11 cellular contexts compared by ENCODE assay signal in genomic region chr6:37643851-37644672, GRCh38. TPM values are rescaled to one million over a fixed set of nuclear protein-coding genes. Genes with fewer than 3 reads are reported as not detected.
DNase-seq lines count a peak whose midpoint lies in the region; ATAC-seq and TF ChIP-seq lines count a peak whose summit lies in the region.
"Had no signal": no experiment of that assay in that cellular context is flagged by ENCODE, and none has a peak within 500 bp of the region (broad histone marks: within the 10 kb centered on the region; RNA-seq: fewer than 3 reads in every experiment).

No MANE protein-coding gene starts in this region.

- intact Hi-C loops in left ventricle myocardium superior (cut with micrococcal nuclease), result no loop called here
- intact Hi-C loops in cardiac septum (cut with DNase I), result no loop called here

- no peak overlapping the region for H2AFZ ChIP-seq in neuronal stem cell (ENCODE audit: low read length)

- H3K27ac ChIP-seq in neuronal stem cell (replicated peaks; ENCODE audit: low read length), result no peak overlapping the region
- H3K27ac ChIP-seq: thoracic aorta had no signal

- peaks cover 0 to 15% (median under 1%) of the 10 kb centered on the region in 3 experiments for H3K27me3 ChIP-seq in neuronal stem cell (ENCODE audit: control insufficient read depth in 3 of 3, insufficient read depth in 3 of 3, low read depth in 1 of 3, low read length in 3 of 3)

- no peak overlapping the region for H2BK120ac ChIP-seq in neuronal stem cell (ENCODE audit: low read depth, low read length)

- H2BK12ac ChIP-seq in neuronal stem cell (ENCODE audit: low read length), result no peak overlapping the region

- H3K9me3 ChIP-seq in neuronal stem cell (replicated peaks in 1 of 2; ENCODE audit: control insufficient read depth in 2 of 2, insufficient read depth in 1 of 2, low read depth in 1 of 2, low read length in 2 of 2), result peaks cover 0 to 2% of the 10 kb centered on the region in 2 donors
- H3K9me3 ChIP-seq: thoracic aorta had no signal

- DNase-seq in left ventricle myocardium superior (no peak), cardiac septum (ENCODE audit: low spot score) (no peak), MV-4-11 (lab: John Stamatoyannopoulos, UW) (peak; percentile 13), neuronal stem cell (ENCODE audit: low spot score) (no peak), HuH-7.5 (ENCODE audit: low spot score) (no peak), nephron progenitor cell (no peak)
- DNase-seq in activated naive CD8-positive, alpha-beta T cell treated with anti-CD3 and anti-CD28 coated beads for 36 hours, result no peak
- DNase-seq: T1000 had no signal

- H2BK15ac ChIP-seq in neuronal stem cell (ENCODE audit: low read length), result peak overlapping the region; percentile 16

- peaks cover 12% of the 10 kb centered on the region for H3K27me3 Mint-ChIP-seq in activated naive CD8-positive, alpha-beta T cell treated with anti-CD3 and anti-CD28 coated beads for 36 hours
- H3K27me3 Mint-ChIP-seq in nephron progenitor cell (ENCODE audit: low read depth, poor library complexity), result peaks cover 83% of the 10 kb centered on the region

- peak overlapping the region; percentile 83 for H3K23ac ChIP-seq in neuronal stem cell (ENCODE audit: low read depth, low read length, poor library complexity)

- H3K36me3 ChIP-seq in neuronal stem cell (replicated peaks in 1 of 2; ENCODE audit: control insufficient read depth in 2 of 2, insufficient read depth in 2 of 2, low read length in 2 of 2), result no peaks in the 10 kb centered on the region
- H3K36me3 ChIP-seq: thoracic aorta had no signal

- peak; percentile 33 for ATAC-seq in left ventricle myocardium superior
- ATAC-seq in GM21576 (IDR thresholded peaks at IDR 0.05; ENCODE audit: unreplicated experiment), result no peak
- ATAC-seq: sciatic nerve had no signal

- H2BK5ac ChIP-seq in neuronal stem cell (ENCODE audit: low read length), result no peak overlapping the region

- peak overlapping the region; percentile 42 for H2AK5ac ChIP-seq in neuronal stem cell (ENCODE audit: low read depth, low read length)

- peak overlapping the region; percentile 27 for H3K4ac ChIP-seq in neuronal stem cell (ENCODE audit: low read length)

- H3K36me3 Mint-ChIP-seq in activated naive CD8-positive, alpha-beta T cell treated with anti-CD3 and anti-CD28 coated beads for 36 hours, result peaks cover 3% of the 10 kb centered on the region
- H3K36me3 Mint-ChIP-seq in nephron progenitor cell (ENCODE audit: low read depth), result no peaks in the 10 kb centered on the region

- no CpG with 5 or more reads among the region's 23 CpGs for WGBS in neuronal stem cell (ENCODE audit: extremely low coverage in 2 of 2, insufficient read length in 2 of 2, insufficient replicate concordance in 1 of 2), 2 donors

- peaks cover 27% of the 10 kb centered on the region for H3K4me1 Mint-ChIP-seq in activated naive CD8-positive, alpha-beta T cell treated with anti-CD3 and anti-CD28 coated beads for 36 hours
- peaks cover 9% of the 10 kb centered on the region for H3K4me1 Mint-ChIP-seq in nephron progenitor cell

- no peak overlapping the region for H3K18ac ChIP-seq in neuronal stem cell (ENCODE audit: low read length)

- no peak overlapping the region for H3K4me3 ChIP-seq in neuronal stem cell (ENCODE audit: low read length in 2 of 2)
- H3K4me3 ChIP-seq: thoracic aorta had no signal

- no peak overlapping the region for H3K4me2 ChIP-seq in neuronal stem cell (ENCODE audit: insufficient read depth, low read length, poor library complexity, severe bottlenecking)

- H3K9ac ChIP-seq in neuronal stem cell (ENCODE audit: low read depth, low read length, poor library complexity), result peak overlapping the region; percentile 73

- peaks cover 0 to 4% of the 10 kb centered on the region in 2 donors for H3K4me1 ChIP-seq in neuronal stem cell (ENCODE audit: control insufficient read depth in 2 of 2, insufficient read depth in 1 of 2, low read depth in 1 of 2, low read length in 2 of 2)

- peaks cover 7% of the 10 kb centered on the region for H3K9me3 Mint-ChIP-seq in activated naive CD8-positive, alpha-beta T cell treated with anti-CD3 and anti-CD28 coated beads for 36 hours
- H3K9me3 Mint-ChIP-seq in nephron progenitor cell, result peaks cover 6% of the 10 kb centered on the region

- H3K79me1 ChIP-seq in neuronal stem cell (ENCODE audit: low read depth, low read length), result no peaks in the 10 kb centered on the region

- TF ChIP-seq CTCF in nephron progenitor cell (IDR thresholded peaks at IDR 0.05), result no peak

- H3K14ac ChIP-seq in neuronal stem cell (ENCODE audit: low read length), result peak overlapping the region; percentile 63

- H3K27ac Mint-ChIP-seq in activated naive CD8-positive, alpha-beta T cell treated with anti-CD3 and anti-CD28 coated beads for 36 hours, result peak overlapping the region; percentile 52
- H3K27ac Mint-ChIP-seq in nephron progenitor cell, result no peak overlapping the region

- H4K8ac ChIP-seq in neuronal stem cell (ENCODE audit: low read depth, low read length), result no peak overlapping the region

- H4K91ac ChIP-seq in neuronal stem cell (ENCODE audit: low read depth, low read length, poor library complexity), result no peak overlapping the region

- no peak overlapping the region for H3K4me3 Mint-ChIP-seq in activated naive CD8-positive, alpha-beta T cell treated with anti-CD3 and anti-CD28 coated beads for 36 hours
- H3K4me3 Mint-ChIP-seq in nephron progenitor cell, result no peak overlapping the region

RNA-seq across cellular contexts. Expression of gene MDGA1, which starts 53.6 kb away (rescaled TPM):
- 11.1 TPM for total RNA-seq in left ventricle myocardium superior
- total RNA-seq in cardiac septum, result 6.2 TPM
- total RNA-seq in activated naive CD8-positive, alpha-beta T cell treated with anti-CD3 and anti-CD28 coated beads for 36 hours, result 1 to 10 TPM in 1 of 2 experiments, under 1 TPM in 1; 0.89 to 1.2 TPM
- 3.4 TPM for polyA plus RNA-seq in neuronal stem cell (2013, experiment 1 of 2)
- polyA plus RNA-seq in neuronal stem cell (2013, experiment 2 of 2), result 1.9 TPM
